32 cellular contexts compared by ENCODE assay signal in genomic region chr3:115588201-115588600, GRCh38. TPM values are rescaled to one million over a fixed set of nuclear protein-coding genes. Genes with fewer than 3 reads are reported as not detected.
"Had no signal": no experiment of that assay in that cellular context is flagged by ENCODE, and none has a peak within 500 bp of the region (broad histone marks: within the 10 kb centered on the region; RNA-seq: fewer than 3 reads in every experiment).

No MANE protein-coding gene starts in this region.

- H3K27me3 ChIP-seq: brain microvascular endothelial cell, colonic mucosa, esophagus squamous epithelium, gastroesophageal sphincter, heart right ventricle had no signal

- H3K4me3 Mint-ChIP-seq: activated B cell treated with CpG ODN at 0.5 μM for 24 hours; activated CD8-positive, alpha-beta T cell treated with anti-CD3 and anti-CD28 coated beads for 36 hours; activated naive CD8-positive, alpha-beta T cell; activated T-cell treated with anti-CD3 and anti-CD28 coated beads, Interleukin-2, amount 50 U/mL, for 4 hours; activated T-helper 17 cell treated with anti-CD3 and anti-CD28 coated beads, Interleukin-2, amount 50 U/mL, for 72 hours; central memory CD8-positive, alpha-beta T cell; T-helper 17 cell; T-helper 2 cell treated with Interferon-gamma antibody and Interleukin-4, amounts not matched to agents 5 μg/mL and 100 μg/mL, for 36 hours had no signal

- H3K36me3 ChIP-seq: brain microvascular endothelial cell, colonic mucosa, esophagus squamous epithelium, gastroesophageal sphincter, heart right ventricle, WERI-Rb-1 had no signal

- DNase-seq: activated B cell treated with CpG ODN at 0.5 μM for 24 hours; activated CD4-positive, alpha-beta T cell treated with anti-CD3 and anti-CD28 coated beads for 48 hours; activated CD4-positive, alpha-beta T cell treated with anti-CD3 and anti-CD28 coated beads, Interleukin-2, amount 50 U/mL, for 1 hour; activated CD4-positive, alpha-beta T cell treated with anti-CD3 and anti-CD28 coated beads, Interleukin-2, amount 50 U/mL, for 48 hours; activated CD8-positive, alpha-beta memory T cell treated with anti-CD3 and anti-CD28 coated beads for 24 hours; activated CD8-positive, alpha-beta T cell treated with anti-CD3 and anti-CD28 coated beads for 36 hours; activated effector memory CD4-positive, alpha-beta T cell treated with Interleukin-2 at 50 U/mL for 16 hours; activated gamma-delta T cell treated with Interleukin-2 at 50 U/mL for 16 hours; activated naive CD4-positive, alpha-beta T cell treated with anti-CD3 and anti-CD28 coated beads, Interleukin-2, amount 50 U/mL, for 16 hours; activated naive CD4-positive, alpha-beta T cell treated with Interleukin-2 at 50 U/mL for 16 hours; activated T-cell treated with anti-CD3 and anti-CD28 coated beads, Interleukin-2, amount 50 U/mL, for 4 hours; amniotic stem cell; brain microvascular endothelial cell; colonic mucosa; effector CD8-positive, alpha-beta T cell; esophagus squamous epithelium; foreskin melanocyte; heart right ventricle; T-helper 17 cell; T1000; WERI-Rb-1 had no signal

- H3K27ac ChIP-seq: brain microvascular endothelial cell, colonic mucosa, epithelial cell of prostate, esophagus squamous epithelium, gastroesophageal sphincter, heart right ventricle, WERI-Rb-1 had no signal

- H3K27ac Mint-ChIP-seq: activated B cell treated with CpG ODN at 0.5 μM for 24 hours; activated CD8-positive, alpha-beta T cell treated with anti-CD3 and anti-CD28 coated beads for 36 hours; activated naive CD8-positive, alpha-beta T cell; activated T-helper 17 cell treated with anti-CD3 and anti-CD28 coated beads, Interleukin-2, amount 50 U/mL, for 72 hours; T-helper 17 cell; T-helper 2 cell treated with Interferon-gamma antibody and Interleukin-4, amounts not matched to agents 5 μg/mL and 100 μg/mL, for 36 hours had no signal

- H3K36me3 Mint-ChIP-seq: activated naive CD8-positive, alpha-beta T cell had no signal

- H3K9me3 Mint-ChIP-seq: activated B cell treated with CpG ODN at 0.5 μM for 24 hours; activated CD8-positive, alpha-beta T cell treated with anti-CD3 and anti-CD28 coated beads for 36 hours; activated T-cell treated with anti-CD3 and anti-CD28 coated beads, Interleukin-2, amount 50 U/mL, for 4 hours; central memory CD8-positive, alpha-beta T cell; T-helper 2 cell treated with Interferon-gamma antibody and Interleukin-4, amounts not matched to agents 5 μg/mL and 100 μg/mL, for 36 hours had no signal

- H3K27me3 Mint-ChIP-seq: activated naive CD8-positive, alpha-beta T cell had no signal

- H3K4me1 Mint-ChIP-seq: activated B cell treated with CpG ODN at 0.5 μM for 24 hours; activated T-helper 17 cell treated with anti-CD3 and anti-CD28 coated beads, Interleukin-2, amount 50 U/mL, for 72 hours; central memory CD8-positive, alpha-beta T cell; T-helper 17 cell had no signal

- ATAC-seq: activated CD4-positive, CD25-positive, alpha-beta regulatory T cell treated with anti-CD3 and anti-CD28 coated beads, Interleukin-2, amount 50 U/mL, for 24 hours; activated CD8-positive, alpha-beta T cell treated with anti-CD3 and anti-CD28 coated beads for 36 hours; activated T-cell treated with anti-CD3 and anti-CD28 coated beads, Interleukin-2, amount 50 U/mL, for 4 hours; activated T-helper 17 cell treated with anti-CD3 and anti-CD28 coated beads, Interleukin-2, amount 50 U/mL, for 72 hours; gastroesophageal sphincter; heart right ventricle; T-helper 17 cell had no signal

- H3K4me1 ChIP-seq: colonic mucosa, esophagus squamous epithelium had no signal

- H3K9me3 ChIP-seq: colonic mucosa, esophagus squamous epithelium, gastroesophageal sphincter had no signal

- H3K4me3 ChIP-seq: colonic mucosa, esophagus squamous epithelium, gastroesophageal sphincter, heart right ventricle had no signal

RNA-seq across cellular contexts. Expression of gene GAP43, which starts 35.1 kb away (rescaled TPM):
- total RNA-seq: activated B cell treated with CpG ODN at 0.5 μM for 24 hours; activated CD8-positive, alpha-beta T cell treated with anti-CD3 and anti-CD28 coated beads for 36 hours; activated T-cell treated with anti-CD3 and anti-CD28 coated beads, Interleukin-2, amount 50 U/mL, for 4 hours; activated T-helper 17 cell treated with anti-CD3 and anti-CD28 coated beads, Interleukin-2, amount 50 U/mL, for 72 hours; bronchial epithelial cell; dermis microvascular lymphatic vessel endothelial cell; endothelial cell of umbilical vein; fibroblast of villous mesenchyme; T-helper 17 cell had no signal
